In the genomic region with DNA sequence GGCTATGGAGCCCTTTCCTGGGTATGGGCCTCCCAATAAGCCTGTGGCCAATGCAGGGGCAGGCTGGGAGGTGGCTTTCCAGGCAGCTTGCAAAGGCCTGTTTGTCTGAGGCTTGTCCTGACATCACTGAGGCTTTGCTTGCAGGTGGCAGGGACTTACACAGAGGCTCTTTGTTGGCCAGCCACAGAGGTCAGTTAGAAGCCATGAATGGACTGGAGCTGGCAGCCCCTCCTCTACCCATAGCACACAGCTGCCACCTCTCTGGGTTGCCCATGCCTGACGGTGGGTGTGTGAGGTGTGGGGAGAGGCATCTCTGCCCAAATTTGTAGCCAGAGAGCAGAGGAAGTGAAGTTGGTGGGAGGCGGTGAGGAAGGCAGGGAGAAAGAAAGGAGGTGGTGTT, we compare ENCODE assay signal across 12 cellular contexts. TPM values are rescaled to one million over a fixed set of nuclear protein-coding genes. Genes with fewer than 3 reads are reported as not detected.
DNase-seq lines count a peak whose midpoint lies in the region; ATAC-seq and TF ChIP-seq lines count a peak whose summit lies in the region.
"Had no signal": no experiment of that assay in that cellular context is flagged by ENCODE, and none has a peak within 500 bp of the region (broad histone marks: within the 10 kb centered on the region; RNA-seq: fewer than 3 reads in every experiment).

No MANE protein-coding gene starts in this region.

- no peak overlapping the region for H3K4me3 Mint-ChIP-seq in CD8-positive, alpha-beta T cell
- no peak overlapping the region for H3K4me3 Mint-ChIP-seq in activated CD4-positive, alpha-beta T cell treated with anti-CD3 and anti-CD28 coated beads for 36 hours

- in situ Hi-C loops in mammary epithelial cell (cut with MboI; ENCODE audit: low sequenced_read_pairs in 2 of 2) = no loop called here

- no peak for TF ChIP-seq POLR2A in suprapubic skin (IDR thresholded peaks at IDR 0.05)

- 0% methylated on average over 1 of the region's 2 CpGs for WGBS in mammary epithelial cell (ENCODE audit: low coverage, missing lambda C conversion rate)
- 83% methylated on average over 2 of the region's 2 CpGs for WGBS in suprapubic skin

- H4K20me1 ChIP-seq in mammary epithelial cell (ENCODE audit: insufficient read depth, low read length) = no peaks in the 10 kb centered on the region

- CTCF ChIA-PET in CD8-positive, alpha-beta T cell (lab: Charles Lee) = no interaction called here
- CTCF ChIA-PET in mammary epithelial cell (lab: Charles Lee; ENCODE audit: low non-redundant PET) = no interaction called here
- CTCF ChIA-PET in activated CD4-positive, alpha-beta T cell treated with anti-CD3 and anti-CD28 coated beads for 36 hours (lab: Charles Lee) = no interaction called here

- dilution Hi-C loops in mammary epithelial cell (cut with HindIII; ENCODE audit: low sequenced_read_pairs) = no loop called here

- H3K4me3 ChIP-seq in CD8-positive, alpha-beta T cell (ENCODE audit: low read depth, low read length) = no peak overlapping the region
- no peak overlapping the region for H3K4me3 ChIP-seq in mammary epithelial cell (replicated peaks in 1 of 3; ENCODE audit: insufficient read depth in 1 of 3, low read depth in 2 of 3, low read length in 3 of 3)
- no peak overlapping the region for H3K4me3 ChIP-seq in suprapubic skin

- H3K27ac Mint-ChIP-seq in CD8-positive, alpha-beta T cell = peak overlapping the region; percentile 67
- H3K27ac Mint-ChIP-seq in activated CD4-positive, alpha-beta T cell treated with anti-CD3 and anti-CD28 coated beads for 36 hours = no peak overlapping the region

- no peak for DNase-seq in CD8-positive, alpha-beta T cell
- DNase-seq in mammary epithelial cell (peak; percentile 86), occipital lobe (lab: John Stamatoyannopoulos, UW) (peak; percentile 67), glomerular visceral epithelial cell (ENCODE audit: extremely low spot score) (no peak), UCSD-AML1 (lab: John Stamatoyannopoulos, UW; ENCODE audit: unreplicated experiment) (no peak), suprapubic skin (ENCODE audit: low spot score in 2 of 2) (no peak)
- no peak for DNase-seq in activated CD4-positive, alpha-beta T cell treated with anti-CD3 and anti-CD28 coated beads for 36 hours
- DNase-seq: activated T-cell treated with anti-CD3 and anti-CD28 coated beads, Interleukin-2, amount 50 U/mL, for 48 hours; COR-L47; NCI-H2029 had no signal

- POLR2A ChIA-PET in CD8-positive, alpha-beta T cell (lab: Charles Lee) = interaction anchor here (0.6 kb wide), 1 partner anchor 49 kb away, joined by 3 read pairs; no protein-coding TSS in a partner anchor
- POLR2A ChIA-PET in activated CD4-positive, alpha-beta T cell treated with anti-CD3 and anti-CD28 coated beads for 36 hours (lab: Charles Lee) = no interaction called here

- H3K4me1 Mint-ChIP-seq in CD8-positive, alpha-beta T cell (ENCODE audit: low read depth) = peaks cover 43% of the 10 kb centered on the region
- H3K4me1 Mint-ChIP-seq in activated CD4-positive, alpha-beta T cell treated with anti-CD3 and anti-CD28 coated beads for 36 hours = peaks cover 36% of the 10 kb centered on the region

- no peak overlapping the region for H2AFZ ChIP-seq in mammary epithelial cell (ENCODE audit: low read depth, low read length)

- no peaks in the 10 kb centered on the region for H3K27me3 ChIP-seq in CD8-positive, alpha-beta T cell (ENCODE audit: insufficient read depth, low read length)
- no peaks in the 10 kb centered on the region for H3K27me3 ChIP-seq in mammary epithelial cell (ENCODE audit: insufficient read depth, low read length)
- no peaks in the 10 kb centered on the region for H3K27me3 ChIP-seq in suprapubic skin
- H3K27me3 ChIP-seq: Peyer's patch had no signal

- TF ChIP-seq CTCF in CD8-positive, alpha-beta T cell (IDR thresholded peaks at IDR 0.05) = no peak
- no peak for TF ChIP-seq CTCF in mammary epithelial cell (conservative IDR thresholded peaks at IDR 0.05 in 1 of 2, IDR thresholded peaks at IDR 0.05 in 1 of 2; ENCODE audit: extremely low read depth in 1 of 2, insufficient read depth in 1 of 2, low read depth in 1 of 2, low read length in 2 of 2)
- no peak for TF ChIP-seq CTCF in suprapubic skin (IDR thresholded peaks at IDR 0.05)

- H3K9me3 ChIP-seq in CD8-positive, alpha-beta T cell (ENCODE audit: low read length) = no peaks in the 10 kb centered on the region
- no peaks in the 10 kb centered on the region for H3K9me3 ChIP-seq in KOPT-K1 (ENCODE audit: insufficient read depth, low read length, poor library complexity, severe bottlenecking)
- H3K9me3 ChIP-seq in mammary epithelial cell (replicated peaks; ENCODE audit: insufficient read depth, low read length) = no peaks in the 10 kb centered on the region
- no peaks in the 10 kb centered on the region for H3K9me3 ChIP-seq in suprapubic skin
- H3K9me3 ChIP-seq: Peyer's patch had no signal

- BruUV-seq in mammary epithelial cell (replicated peaks; lab: Mats Ljungman, UMichigan) = no TSS peak

- ATAC-seq in CD8-positive, alpha-beta T cell = no peak
- ATAC-seq in activated CD4-positive, alpha-beta T cell treated with anti-CD3 and anti-CD28 coated beads for 36 hours = no peak

- no peak overlapping the region for H3K4me2 ChIP-seq in mammary epithelial cell (ENCODE audit: insufficient read depth, low read depth, low read length)

- no peak for TF ChIP-seq EP300 in suprapubic skin (IDR thresholded peaks at IDR 0.05)

- no peak overlapping the region for H3K27ac ChIP-seq in CD8-positive, alpha-beta T cell (ENCODE audit: low read depth, low read length)
- peak overlapping the region; percentile 51 for H3K27ac ChIP-seq in KOPT-K1 (ENCODE audit: low read depth, low read length, poor library complexity, severe bottlenecking)
- no peak overlapping the region for H3K27ac ChIP-seq in mammary epithelial cell (ENCODE audit: insufficient read depth, low read depth, low read length)
- no peak overlapping the region for H3K27ac ChIP-seq in suprapubic skin

- intact Hi-C loops in CD8-positive, alpha-beta T cell (cut with DNase I, micrococcal nuclease) = no loop called here
- intact Hi-C loops in mammary epithelial cell (cut with micrococcal nuclease) = loop anchor here (2.0 kb wide), 1 partner anchor 17 kb away; a partner anchor contains a TSS
- intact Hi-C loops in activated CD4-positive, alpha-beta T cell treated with anti-CD3 and anti-CD28 coated beads for 36 hours (cut with DNase I, micrococcal nuclease) = no loop called here

- H3K36me3 Mint-ChIP-seq in CD8-positive, alpha-beta T cell = peaks cover 36% of the 10 kb centered on the region
- peaks cover 15% of the 10 kb centered on the region for H3K36me3 Mint-ChIP-seq in activated CD4-positive, alpha-beta T cell treated with anti-CD3 and anti-CD28 coated beads for 36 hours (ENCODE audit: low read depth)

- H3K9ac ChIP-seq in mammary epithelial cell (ENCODE audit: insufficient read depth, low read length) = no peak overlapping the region

- no peaks in the 10 kb centered on the region for H3K9me3 Mint-ChIP-seq in CD8-positive, alpha-beta T cell
- no peaks in the 10 kb centered on the region for H3K9me3 Mint-ChIP-seq in activated CD4-positive, alpha-beta T cell treated with anti-CD3 and anti-CD28 coated beads for 36 hours (ENCODE audit: low read depth)

- no peaks in the 10 kb centered on the region for H3K4me1 ChIP-seq in CD8-positive, alpha-beta T cell (ENCODE audit: insufficient read depth, low read length)
- H3K4me1 ChIP-seq in mammary epithelial cell (ENCODE audit: insufficient read depth, low read length) = peaks cover 41% of the 10 kb centered on the region
- H3K4me1 ChIP-seq in suprapubic skin = peaks cover 47% of the 10 kb centered on the region

- H3K36me3 ChIP-seq in CD8-positive, alpha-beta T cell (ENCODE audit: insufficient read depth, low read length) = no peaks in the 10 kb centered on the region
- H3K36me3 ChIP-seq in KOPT-K1 (ENCODE audit: insufficient read depth, low read length) (peaks cover 63% of the 10 kb centered on the region), mammary epithelial cell (ENCODE audit: insufficient read depth, low read length) (peaks cover 2% of the 10 kb centered on the region), suprapubic skin (no peaks in the 10 kb centered on the region)
- H3K36me3 ChIP-seq: Peyer's patch had no signal

- peaks cover 70% of the 10 kb centered on the region for H3K79me2 ChIP-seq in mammary epithelial cell (ENCODE audit: insufficient read depth, low read length)

- no peaks in the 10 kb centered on the region for H3K27me3 Mint-ChIP-seq in CD8-positive, alpha-beta T cell (ENCODE audit: low read depth)
- no peaks in the 10 kb centered on the region for H3K27me3 Mint-ChIP-seq in activated CD4-positive, alpha-beta T cell treated with anti-CD3 and anti-CD28 coated beads for 36 hours

RNA-seq across cellular contexts. Expression of a gene that starts 17.1 kb away (rescaled TPM):
- total RNA-seq in CD8-positive, alpha-beta T cell = 10 to 100 TPM; 13.5 to 13.8 TPM
- 10 to 100 TPM; 15.7 to 21.7 TPM for total RNA-seq in mammary epithelial cell
- polyA plus RNA-seq in mammary epithelial cell = 8.1 TPM
- polyA minus RNA-seq in mammary epithelial cell = 86.4 TPM
- 6.7 TPM for total RNA-seq in occipital lobe
- total RNA-seq in activated CD4-positive, alpha-beta T cell treated with anti-CD3 and anti-CD28 coated beads for 36 hours = 10 to 100 TPM; 20.1 to 22.9 TPM
- total RNA-seq in suprapubic skin = 10 to 100 TPM; 16.6 to 55.4 (median 26.3) TPM

Comparison
In these comparisons a context has a peak if more than half of its experiments do, and no peak if none do; other contexts are left out.
1. DNase-seq: peak in mammary epithelial cell (single experiment) and occipital lobe (single experiment); none in CD8-positive, alpha-beta T cell (0 of 7), activated CD4-positive, alpha-beta T cell treated with anti-CD3 and anti-CD28 coated beads for 36 hours (single experiment), glomerular visceral epithelial cell (single experiment), UCSD-AML1 (single experiment) and suprapubic skin (0 of 2).